8 cellular contexts compared by ENCODE assay signal in genomic region chr1:201463071-201463552, GRCh38. TPM values are rescaled to one million over a fixed set of nuclear protein-coding genes. Genes with fewer than 3 reads are reported as not detected.
DNase-seq lines count a peak whose midpoint lies in the region; ATAC-seq and TF ChIP-seq lines count a peak whose summit lies in the region.

No MANE protein-coding gene starts in this region.

- DNase-seq in HCEC 1CT (peak; percentile 54), ascending aorta (ENCODE audit: low spot score in 2 of 2) (no peak), iPS-NIHi7 (ENCODE audit: extremely low spot score) (peak; percentile 42), activated gamma-delta T cell treated with Interleukin-2 at 50 U/mL for 16 hours (no peak), immature natural killer cell (no peak)
- no peak for DNase-seq in stimulated activated effector memory CD8-positive, alpha-beta T cell treated with anti-CD3 and anti-CD28 coated beads, Interleukin-12 subunit alpha, Interleukin-12 subunit beta, amount 100 ng/mL, for 72 hours (ENCODE audit: low spot score in 2 of 2)

- H3K27me3 Mint-ChIP-seq in immature natural killer cell (ENCODE audit: low read depth in 3 of 3), result peaks cover 0 to 4% (median 3%) of the 10 kb centered on the region in 3 donors

- peak overlapping the region; percentile 95 to 97 for H3K27ac ChIP-seq in ascending aorta
- peak overlapping the region; percentile 90 for H3K27ac ChIP-seq in subcutaneous abdominal adipose tissue (ENCODE audit: low read depth, low read length)

- intact Hi-C loops in ascending aorta (cut with DNase I), result no loop called here

- H3K9me3 Mint-ChIP-seq in stimulated activated effector memory CD8-positive, alpha-beta T cell treated with anti-CD3 and anti-CD28 coated beads, Interleukin-12 subunit alpha, Interleukin-12 subunit beta, amount 100 ng/mL, for 72 hours, result no peaks in the 10 kb centered on the region
- no peaks in the 10 kb centered on the region for H3K9me3 Mint-ChIP-seq in immature natural killer cell

- no peaks in the 10 kb centered on the region for H3K36me3 Mint-ChIP-seq in stimulated activated effector memory CD8-positive, alpha-beta T cell treated with anti-CD3 and anti-CD28 coated beads, Interleukin-12 subunit alpha, Interleukin-12 subunit beta, amount 100 ng/mL, for 72 hours
- H3K36me3 Mint-ChIP-seq in immature natural killer cell, result no peaks in the 10 kb centered on the region

- no peak for ATAC-seq in GM19023 (IDR thresholded peaks at IDR 0.05; ENCODE audit: unreplicated experiment)
- ATAC-seq in stimulated activated effector memory CD8-positive, alpha-beta T cell treated with anti-CD3 and anti-CD28 coated beads, Interleukin-12 subunit alpha, Interleukin-12 subunit beta, amount 100 ng/mL, for 72 hours, result no peak

- H3K4me3 Mint-ChIP-seq in stimulated activated effector memory CD8-positive, alpha-beta T cell treated with anti-CD3 and anti-CD28 coated beads, Interleukin-12 subunit alpha, Interleukin-12 subunit beta, amount 100 ng/mL, for 72 hours, result no peak overlapping the region
- H3K4me3 Mint-ChIP-seq in immature natural killer cell, result no peak overlapping the region

- H3K4me3 ChIP-seq in ascending aorta (no peak overlapping the region), subcutaneous abdominal adipose tissue (ENCODE audit: low read depth in 1 of 5, low read length in 5 of 5) (no peak overlapping the region)

- H3K9me3 ChIP-seq in ascending aorta (no peaks in the 10 kb centered on the region), subcutaneous abdominal adipose tissue (ENCODE audit: control insufficient read depth in 5 of 5, low read length in 5 of 5) (no peaks in the 10 kb centered on the region)

- TF ChIP-seq CTCF in ascending aorta (IDR thresholded peaks at IDR 0.05), result peak in 2 of 3 experiments; percentile 21 to 32

- peaks cover 21 to 49% of the 10 kb centered on the region in 2 donors for H3K4me1 ChIP-seq in ascending aorta
- peaks cover 5 to 75% (median 59%) of the 10 kb centered on the region in 5 donors for H3K4me1 ChIP-seq in subcutaneous abdominal adipose tissue (ENCODE audit: control insufficient read depth in 5 of 5, insufficient read depth in 5 of 5, low read length in 5 of 5)

- H3K36me3 ChIP-seq in ascending aorta, result peaks cover 16 to 22% of the 10 kb centered on the region in 2 donors
- peaks cover 0 to 22% (median 19%) of the 10 kb centered on the region in 5 donors for H3K36me3 ChIP-seq in subcutaneous abdominal adipose tissue (ENCODE audit: control insufficient read depth in 5 of 5, insufficient read depth in 5 of 5, low read length in 5 of 5)

- H3K27me3 ChIP-seq in ascending aorta (no peaks in the 10 kb centered on the region), subcutaneous abdominal adipose tissue (ENCODE audit: control insufficient read depth in 5 of 5, insufficient read depth in 4 of 5, low read length in 5 of 5) (no peaks in the 10 kb centered on the region)

- H3K9ac ChIP-seq in subcutaneous abdominal adipose tissue (ENCODE audit: low read length in 5 of 5), result peak overlapping the region in 1 of 5 donors; percentile 33

- no peaks in the 10 kb centered on the region for H3K4me1 Mint-ChIP-seq in stimulated activated effector memory CD8-positive, alpha-beta T cell treated with anti-CD3 and anti-CD28 coated beads, Interleukin-12 subunit alpha, Interleukin-12 subunit beta, amount 100 ng/mL, for 72 hours
- H3K4me1 Mint-ChIP-seq in immature natural killer cell, result peaks cover 0 to 6% of the 10 kb centered on the region in 2 donors

- H3K27ac Mint-ChIP-seq in stimulated activated effector memory CD8-positive, alpha-beta T cell treated with anti-CD3 and anti-CD28 coated beads, Interleukin-12 subunit alpha, Interleukin-12 subunit beta, amount 100 ng/mL, for 72 hours, result no peak overlapping the region
- H3K27ac Mint-ChIP-seq in immature natural killer cell, result no peak overlapping the region

RNA-seq across cellular contexts. Expression of gene PHLDA3, which starts 5.9 kb away (rescaled TPM):
- 111 TPM for total RNA-seq in ascending aorta
- 10 to 100 TPM in 1 of 3 donors, under 1 TPM in 1, not detected in 1; 0.62 to 10.8 TPM for polyA plus RNA-seq in immature natural killer cell

RNA-seq across cellular contexts. Expression of gene TNNI1, which starts 41.6 kb away (rescaled TPM):
- total RNA-seq in ascending aorta, result not detected
- polyA plus RNA-seq in immature natural killer cell, result not detected

RNA-seq across cellular contexts. Expression of gene CSRP1, which starts 43.8 kb away (rescaled TPM):
- 948 TPM for total RNA-seq in ascending aorta
- 10 to 100 TPM; 58.0 to 72.9 (median 61.8) TPM for polyA plus RNA-seq in immature natural killer cell

Comparison
In these comparisons a context has a peak if more than half of its experiments do, and no peak if none do; other contexts are left out.
1. DNase-seq: peak in HCEC 1CT (single experiment) and iPS-NIHi7 (single experiment); none in ascending aorta (0 of 2), activated gamma-delta T cell treated with Interleukin-2 at 50 U/mL for 16 hours (single experiment), stimulated activated effector memory CD8-positive, alpha-beta T cell treated with anti-CD3 and anti-CD28 coated beads, Interleukin-12 subunit alpha, Interleukin-12 subunit beta, amount 100 ng/mL, for 72 hours (0 of 2) and immature natural killer cell (0 of 3).